11 cellular contexts compared by ENCODE assay signal in genomic region chr18:63099848-63100625, GRCh38.
A peak's percentile ranks its signal among the peaks of the same experiment; 100 is the strongest.
DNase-seq lines count a peak whose midpoint lies in the region; ATAC-seq and TF ChIP-seq lines count a peak whose summit lies in the region.
"Had no signal": no experiment of that assay in that cellular context is flagged by ENCODE, and none has a peak within 500 bp of the region (broad histone marks: within the 10 kb centered on the region; RNA-seq: fewer than 3 reads in every experiment).

No MANE protein-coding gene starts in this region.

- CTCF ChIA-PET in Caco-2 (lab: Charles Lee) = interaction anchor here (1.7 kb wide), 1 partner anchor 12 kb away, joined by 4 read pairs; no protein-coding TSS in a partner anchor

- H3K36me3 ChIP-seq in Caco-2 (ENCODE audit: control insufficient read depth, insufficient read depth, low read length) (no peaks in the 10 kb centered on the region), heart right ventricle (no peaks in the 10 kb centered on the region)

- ATAC-seq in GM21367 (IDR thresholded peaks at IDR 0.05; ENCODE audit: unreplicated experiment) = peak; percentile 52
- peak; percentile 90 to 99 (median 96) for ATAC-seq in heart right ventricle
- ATAC-seq in HG02870 (IDR thresholded peaks at IDR 0.05; ENCODE audit: unreplicated experiment) = no peak
- ATAC-seq: activated T-cell treated with anti-CD3 and anti-CD28 coated beads, Interleukin-2, amount 50 U/mL, for 4 hours had no signal

- H3K27me3 ChIP-seq in Caco-2 (replicated peaks; ENCODE audit: control insufficient read depth, insufficient read depth, low read length) = no peaks in the 10 kb centered on the region
- H3K27me3 ChIP-seq in heart right ventricle = peaks cover 0 to 3% (median 0%) of the 10 kb centered on the region in 7 donors

- H3K4me1 ChIP-seq in Caco-2 (peaks cover 26% of the 10 kb centered on the region), heart right ventricle (peaks cover 0 to 33% (median 16%) of the 10 kb centered on the region in 9 donors)

- no peaks in the 10 kb centered on the region for H3K27me3 Mint-ChIP-seq in Caco-2 (ENCODE audit: insufficient read depth, unreplicated experiment)

- peak overlapping the region; percentile 29 to 83 (median 64) for H3K27ac ChIP-seq in heart right ventricle

- WGBS in heart right ventricle, 2 donors = 44 to 51% methylated on average over 10 of the region's 10 CpGs

- peaks cover 18% of the 10 kb centered on the region for H3K4me1 Mint-ChIP-seq in Caco-2 (ENCODE audit: low read depth, unreplicated experiment)

- peaks cover 4% of the 10 kb centered on the region for H3K36me3 Mint-ChIP-seq in Caco-2 (ENCODE audit: insufficient read depth, unreplicated experiment)

- peak overlapping the region; percentile 73 for H3K27ac Mint-ChIP-seq in Caco-2 (ENCODE audit: unreplicated experiment)

- POLR2A ChIA-PET in Caco-2 (lab: Charles Lee) = no interaction called here

- no peaks in the 10 kb centered on the region for H3K9me3 ChIP-seq in Caco-2
- H3K9me3 ChIP-seq in heart right ventricle = no peaks in the 10 kb centered on the region

- peak overlapping the region; percentile 42 for H3K4me3 Mint-ChIP-seq in Caco-2 (ENCODE audit: unreplicated experiment)
- H3K4me3 Mint-ChIP-seq: activated T-cell treated with anti-CD3 and anti-CD28 coated beads, Interleukin-2, amount 50 U/mL, for 4 hours had no signal

- peaks cover 18% of the 10 kb centered on the region for H3K9me3 Mint-ChIP-seq in Caco-2 (ENCODE audit: unreplicated experiment)

- DNase-seq in Caco-2 (peak; percentile 59 to 71), HUDEP-2 (lab: John Stamatoyannopoulos, UW; ENCODE audit: unreplicated experiment in 76 of 76) (peak in 56 of 76 experiments; percentile 0 to 87 (median 26)), heart right ventricle (peak; percentile 66 to 70), HCEC 1CT (no peak), DMS114 treated with DMSO at 0.1 percent for 48 hours (lab: John Stamatoyannopoulos, UW; ENCODE audit: unreplicated experiment) (no peak), ureter (ENCODE audit: low spot score) (no peak)
- DNase-seq: activated T-cell treated with anti-CD3 and anti-CD28 coated beads, Interleukin-2, amount 50 U/mL, for 4 hours; DMS153; NCI-H2029 treated with DMSO at 0.1 percent for 48 hours had no signal

- TF ChIP-seq CTCF in Caco-2 (IDR thresholded peaks at IDR 0.05; ENCODE audit: insufficient read depth in 1 of 2, low read depth in 1 of 2, low read length in 1 of 2, severe bottlenecking in 1 of 2, unreplicated experiment in 1 of 2) (no peak), heart right ventricle (IDR thresholded peaks at IDR 0.05) (no peak)

- BruUV-seq in Caco-2 (replicated peaks; lab: Mats Ljungman, UMichigan) = no TSS peak

- no peak overlapping the region for H3K4me3 ChIP-seq in Caco-2 (ENCODE audit: low read depth, low read length)
- H3K4me3 ChIP-seq in heart right ventricle = no peak overlapping the region

- intact Hi-C loops in Caco-2 (cut with micrococcal nuclease; ENCODE audit: unreplicated experiment) = loop anchor here (1.0 kb wide), 2 partner anchors 12 to 25 kb away; no protein-coding TSS in a partner anchor
- intact Hi-C loops in heart right ventricle (cut with DNase I) = loop anchor here in 1 of 10 donors (2.0 kb wide), 1 partner anchor 23 kb away; no protein-coding TSS in a partner anchor

Comparison
In these comparisons a context has a peak if more than half of its experiments do, and no peak if none do; other contexts are left out.
1. DNase-seq: peak in Caco-2 (2 of 2), HUDEP-2 (56 of 76) and heart right ventricle (2 of 2); none in HCEC 1CT (single experiment), DMS114 treated with DMSO at 0.1 percent for 48 hours (single experiment) and ureter (single experiment).